In genomic region chr20:51120438-51120837, GRCh38 we compare ENCODE assay signal across 16 cellular contexts.
DNase-seq lines count a peak whose midpoint lies in the region; FAIRE-seq and TF ChIP-seq lines count a peak whose summit lies in the region.
"Had no signal": no experiment of that assay in that cellular context is flagged by ENCODE, and none has a peak within 500 bp of the region (broad histone marks: within the 10 kb centered on the region; RNA-seq: fewer than 3 reads in every experiment).

No MANE protein-coding gene starts in this region.

- H4K12ac ChIP-seq in trophoblast cell (ENCODE audit: low read depth, low read length), result no peak overlapping the region

- H3K23me2 ChIP-seq in H1 (ENCODE audit: low read depth, low read length), result no peaks in the 10 kb centered on the region

- H3K79me1 ChIP-seq in H1 (ENCODE audit: low read depth, low read length) (no peaks in the 10 kb centered on the region), trophoblast cell (ENCODE audit: low read length) (no peaks in the 10 kb centered on the region)

- H3K9me3 Mint-ChIP-seq in MCF 10A (ENCODE audit: unreplicated experiment), result no peaks in the 10 kb centered on the region
- H3K9me3 Mint-ChIP-seq: CD4-positive, alpha-beta memory T cell had no signal

- H4K91ac ChIP-seq in H1 (replicated peaks; ENCODE audit: insufficient read length, low read length) (no peak overlapping the region), trophoblast cell (ENCODE audit: low read depth, low read length) (no peak overlapping the region)

- POLR2A ChIA-PET in MCF 10A (lab: Yijun Ruan, JAX), result no interaction called here
- POLR2A ChIA-PET in H1 (lab: Charles Lee; ENCODE audit: partially characterized antibody), result no interaction called here

- H3K23ac ChIP-seq in H1 (ENCODE audit: insufficient read length) (no peak overlapping the region), trophoblast cell (ENCODE audit: low read length) (no peak overlapping the region)

- H4K8ac ChIP-seq in H1 (ENCODE audit: extremely low read depth, insufficient read depth, low read length) (no peak overlapping the region), trophoblast cell (ENCODE audit: low read depth, low read length) (no peak overlapping the region)

- H4K5ac ChIP-seq in H1 (ENCODE audit: insufficient read length, low read depth, low read length), result no peak overlapping the region

- H3K4me1 ChIP-seq in mammary epithelial cell (ENCODE audit: insufficient read depth, low read length) (peaks cover 7% of the 10 kb centered on the region), H1 (replicated peaks in 1 of 4; ENCODE audit: control insufficient read depth in 3 of 4, insufficient read depth in 4 of 4, low read length in 3 of 4) (peaks cover 0 to 14% (median 6%) of the 10 kb centered on the region in 4 experiments; a peak in 6 of 7 replicates), trophoblast cell (ENCODE audit: control insufficient read depth in 1 of 2, insufficient read depth in 2 of 2, low read length in 2 of 2) (peaks cover 2 to 5% of the 10 kb centered on the region in 2 experiments), uterus (no peaks in the 10 kb centered on the region), esophagus squamous epithelium (peaks cover 11 to 68% (median 19%) of the 10 kb centered on the region in 3 donors)
- H3K4me1 ChIP-seq: HAP-1 had no signal

- TF ChIP-seq POLR2A in H1 (IDR thresholded peaks at IDR 0.05; ENCODE audit: control extremely low read depth in 1 of 2, low read depth in 2 of 2, low read length in 2 of 2) (no peak), uterus (IDR thresholded peaks at IDR 0.05) (no peak), esophagus squamous epithelium (IDR thresholded peaks at IDR 0.05) (no peak)

- intact Hi-C loops in MCF 10A (cut with micrococcal nuclease), result no loop called here
- intact Hi-C loops in mammary epithelial cell (cut with micrococcal nuclease), result loop anchor here (5.0 kb wide), 1 partner anchor 98 kb away; the partner anchor contains the start of gene KCNG1
- intact Hi-C loops in uterus (cut with DNase I; ENCODE audit: low total_unique reads), result no loop called here
- intact Hi-C loops in esophagus squamous epithelium (cut with DNase I), result no loop called here

- CTCF ChIA-PET in MCF 10A (lab: Yijun Ruan, JAX), result interaction anchor here (1.2 to 1.7 kb wide), 3 partner anchors 10 to 186 kb away, joined by 3 to 4 read pairs (median 4); no protein-coding TSS in a partner anchor
- CTCF ChIA-PET in mammary epithelial cell (lab: Charles Lee; ENCODE audit: low non-redundant PET), result no interaction called here
- CTCF ChIA-PET in H1 (lab: Charles Lee; ENCODE audit: partially characterized antibody), result interaction anchor here (1.1 kb wide), 1 partner anchor 78 kb away, joined by 3 read pairs; no protein-coding TSS in a partner anchor

- H3K36me3 Mint-ChIP-seq in MCF 10A (ENCODE audit: insufficient read depth, unreplicated experiment), result no peaks in the 10 kb centered on the region
- H3K36me3 Mint-ChIP-seq: CD4-positive, alpha-beta memory T cell had no signal

- peak overlapping the region; percentile 77 for H3K27ac Mint-ChIP-seq in MCF 10A (ENCODE audit: low read depth, unreplicated experiment)
- H3K27ac Mint-ChIP-seq: CD4-positive, alpha-beta memory T cell had no signal

- H3K79me2 ChIP-seq in mammary epithelial cell (ENCODE audit: insufficient read depth, low read length) (no peaks in the 10 kb centered on the region), H1 (ENCODE audit: control insufficient read depth in 1 of 2, insufficient read depth in 2 of 2, low read length in 2 of 2) (no peaks in the 10 kb centered on the region), trophoblast cell (ENCODE audit: control insufficient read depth, insufficient read depth, low read length, poor library complexity) (no peaks in the 10 kb centered on the region)

- H3K4me3 Mint-ChIP-seq in MCF 10A (ENCODE audit: unreplicated experiment), result no peak overlapping the region
- H3K4me3 Mint-ChIP-seq: CD4-positive, alpha-beta memory T cell had no signal

- H3K27ac ChIP-seq in mammary epithelial cell (ENCODE audit: insufficient read depth, low read depth, low read length) (no peak overlapping the region), H1 (ENCODE audit: low read depth, low read length) (no peak overlapping the region), trophoblast cell (ENCODE audit: low read depth, low read length) (no peak overlapping the region), uterus (peak overlapping the region; percentile 36 to 70), esophagus squamous epithelium (no peak overlapping the region)

- dilution Hi-C loops in mammary epithelial cell (cut with HindIII; ENCODE audit: low sequenced_read_pairs), result no loop called here

- no peak overlapping the region for H3K56ac ChIP-seq in H1 (replicated peaks; ENCODE audit: insufficient read length, low read depth, low read length)

- no peaks in the 10 kb centered on the region for H3K36me3 ChIP-seq in mammary epithelial cell (ENCODE audit: insufficient read depth, low read length)
- H3K36me3 ChIP-seq in H1 (ENCODE audit: control insufficient read depth in 2 of 4, insufficient read depth in 4 of 4, low read length in 3 of 4), result no peaks in the 10 kb centered on the region
- no peaks in the 10 kb centered on the region for H3K36me3 ChIP-seq in trophoblast cell (ENCODE audit: control insufficient read depth in 1 of 2, insufficient read depth in 2 of 2, low read length in 2 of 2)
- no peaks in the 10 kb centered on the region for H3K36me3 ChIP-seq in uterus
- H3K36me3 ChIP-seq in esophagus squamous epithelium, result no peaks in the 10 kb centered on the region
- H3K36me3 ChIP-seq: HAP-1 had no signal

- H2BK120ac ChIP-seq in H1 (replicated peaks; ENCODE audit: low read depth, low read length) (no peak overlapping the region), trophoblast cell (ENCODE audit: insufficient read depth, low read length, poor library complexity) (no peak overlapping the region)

- H3K18ac ChIP-seq in H1 (ENCODE audit: extremely low read depth, low read length) (no peak overlapping the region), trophoblast cell (ENCODE audit: low read length) (no peak overlapping the region)

- DNase-seq in MCF 10A (ENCODE audit: unreplicated experiment) (no peak), mammary epithelial cell (no peak), H1 (ENCODE audit: low read depth in 1 of 2, low spot score in 2 of 2) (no peak), trophoblast cell (no peak), uterus (no peak), esophagus squamous epithelium (lab: John Stamatoyannopoulos, UW) (no peak), HPDE6-E6E7 (ENCODE audit: extremely low spot score) (no peak), SW480 (ENCODE audit: low spot score) (no peak)
- DNase-seq: AML-193; C1 segment of cervical spinal cord; CD4-positive, alpha-beta memory T cell; DMS79; GOT3 had no signal

- FAIRE-seq in H1 (lab: Jason Lieb, UNC), result no peak
- FAIRE-seq: GM12878, GM18507 had no signal

- H2BK12ac ChIP-seq in H1 (ENCODE audit: low read depth, low read length) (no peak overlapping the region), trophoblast cell (ENCODE audit: low read length) (no peak overlapping the region)

- 59% methylated on average over 3 of the region's 3 CpGs for WGBS in mammary epithelial cell (ENCODE audit: low coverage, missing lambda C conversion rate)
- whole genome bisulfite sequencing in H1 (ENCODE audit: extremely low coverage in 1 of 2, insufficient coverage in 1 of 2, insufficient read length in 1 of 2, insufficient replicate concordance in 2 of 2, low coverage in 1 of 2, low lambda C conversion rate in 2 of 2, missing lambda C conversion rate in 1 of 2), 2 experiments, result 89% methylated on average over 3 of the region's 3 CpGs; no CpG with 5 or more reads in 1 of the 2 experiments
- WGBS in trophoblast cell (ENCODE audit: extremely low coverage, insufficient coverage, insufficient read length), result no CpG with 5 or more reads among the region's 3 CpGs
- 62 to 71% methylated on average over 3 of the region's 3 CpGs for WGBS in esophagus squamous epithelium, 2 donors

- in situ Hi-C loops in mammary epithelial cell (cut with MboI; ENCODE audit: low sequenced_read_pairs in 2 of 2), result no loop called here

- TF ChIP-seq RAD21 in H1 (IDR thresholded peaks at IDR 0.05 in 1 of 2, conservative IDR thresholded peaks at IDR 0.05 in 1 of 2; ENCODE audit: low read depth in 2 of 2, low read length in 2 of 2), result no peak

- H3K27me3 ChIP-seq in mammary epithelial cell (ENCODE audit: insufficient read depth, low read length), result no peaks in the 10 kb centered on the region
- H3K27me3 ChIP-seq in H1 (replicated peaks in 1 of 4; ENCODE audit: control insufficient read depth in 3 of 4, extremely low read depth in 1 of 4, insufficient read depth in 3 of 4, low read length in 3 of 4), result no peaks in the 10 kb centered on the region
- H3K27me3 ChIP-seq in trophoblast cell (ENCODE audit: insufficient read depth, low read length), result no peaks in the 10 kb centered on the region
- no peaks in the 10 kb centered on the region for H3K27me3 ChIP-seq in uterus
- peaks cover 0 to 6% (median 0%) of the 10 kb centered on the region in 4 donors for H3K27me3 ChIP-seq in esophagus squamous epithelium

- H3K9ac ChIP-seq in mammary epithelial cell (ENCODE audit: insufficient read depth, low read length), result no peak overlapping the region
- no peak overlapping the region for H3K9ac ChIP-seq in H1 (replicated peaks in 1 of 4; ENCODE audit: extremely low read depth in 1 of 4, low read depth in 3 of 4, low read length in 3 of 4)
- H3K9ac ChIP-seq in trophoblast cell (ENCODE audit: low read length), result no peak overlapping the region

- H2AFZ ChIP-seq in mammary epithelial cell (ENCODE audit: low read depth, low read length) (no peak overlapping the region), H1 (ENCODE audit: low read length) (no peak overlapping the region), trophoblast cell (ENCODE audit: insufficient read depth, low read length, poor library complexity) (no peak overlapping the region)

- H2BK5ac ChIP-seq in H1 (ENCODE audit: low read depth, low read length) (no peak overlapping the region), trophoblast cell (ENCODE audit: low read depth, low read length, poor library complexity) (no peak overlapping the region)

- H3K4me3 ChIP-seq in mammary epithelial cell (replicated peaks in 1 of 3; ENCODE audit: insufficient read depth in 1 of 3, low read depth in 2 of 3, low read length in 3 of 3) (no peak overlapping the region), H1 (ENCODE audit: extremely low read depth in 1 of 4, insufficient read depth in 2 of 4, low read depth in 3 of 4, low read length in 4 of 4) (no peak overlapping the region), trophoblast cell (ENCODE audit: low read depth, low read length) (peak overlapping the region; percentile 5), uterus (no peak overlapping the region), esophagus squamous epithelium (no peak overlapping the region)
- H3K4me3 ChIP-seq: GM12878, HAP-1 had no signal

- H3K4me2 ChIP-seq in mammary epithelial cell (ENCODE audit: insufficient read depth, low read depth, low read length) (no peak overlapping the region), H1 (ENCODE audit: insufficient read depth in 1 of 2, low read depth in 2 of 2, low read length in 2 of 2) (no peak overlapping the region), trophoblast cell (ENCODE audit: low read length) (no peak overlapping the region)

- H3K14ac ChIP-seq in H1 (ENCODE audit: insufficient read length) (no peak overlapping the region), trophoblast cell (ENCODE audit: low read length) (no peak overlapping the region)

- no peaks in the 10 kb centered on the region for H3K27me3 Mint-ChIP-seq in MCF 10A (ENCODE audit: insufficient read depth, unreplicated experiment)

- H2BK15ac ChIP-seq in H1 (ENCODE audit: low read length), result no peak overlapping the region

- peaks cover 28% of the 10 kb centered on the region for H3K4me1 Mint-ChIP-seq in MCF 10A (ENCODE audit: insufficient read depth, unreplicated experiment)

- H2AK5ac ChIP-seq in H1 (ENCODE audit: low read depth, low read length) (no peak overlapping the region), trophoblast cell (ENCODE audit: low read length) (no peak overlapping the region)

- H3K9me3 ChIP-seq in mammary epithelial cell (replicated peaks; ENCODE audit: insufficient read depth, low read length) (no peaks in the 10 kb centered on the region), H1 (ENCODE audit: insufficient read depth in 2 of 2, low read depth in 1 of 2, low read length in 1 of 2) (no peaks in the 10 kb centered on the region), trophoblast cell (ENCODE audit: insufficient read depth, low read depth, low read length) (peaks cover 3% of the 10 kb centered on the region), uterus (no peaks in the 10 kb centered on the region), esophagus squamous epithelium (no peaks in the 10 kb centered on the region)
- H3K9me3 ChIP-seq: HAP-1 had no signal

- no TSS peak for BruUV-seq in MCF 10A (replicated peaks; lab: Mats Ljungman, UMichigan)
- no TSS peak for BruUV-seq in mammary epithelial cell (replicated peaks; lab: Mats Ljungman, UMichigan)

- no peak for TF ChIP-seq EP300 in H1 (IDR thresholded peaks at IDR 0.05; ENCODE audit: borderline replicate concordance in 1 of 2, low read depth in 2 of 2, low read length in 2 of 2)

- no peak overlapping the region for H3K4ac ChIP-seq in H1 (replicated peaks; ENCODE audit: insufficient read length, low read depth, low read length)
- H3K4ac ChIP-seq in trophoblast cell (ENCODE audit: low read depth, low read length), result no peak overlapping the region

- H4K20me1 ChIP-seq in mammary epithelial cell (ENCODE audit: insufficient read depth, low read length) (no peaks in the 10 kb centered on the region), H1 (replicated peaks in 1 of 2; ENCODE audit: control insufficient read depth in 1 of 2, insufficient read depth in 2 of 2, low read length in 2 of 2) (no peaks in the 10 kb centered on the region)

- no peak overlapping the region for H2BK20ac ChIP-seq in H1 (ENCODE audit: low read length)

- no peak for TF ChIP-seq CTCF in MCF 10A (IDR thresholded peaks at IDR 0.05; ENCODE audit: unreplicated experiment)
- no peak for TF ChIP-seq CTCF in mammary epithelial cell (conservative IDR thresholded peaks at IDR 0.05 in 1 of 2, IDR thresholded peaks at IDR 0.05 in 1 of 2; ENCODE audit: extremely low read depth in 1 of 2, insufficient read depth in 1 of 2, low read depth in 1 of 2, low read length in 2 of 2)
- no peak for TF ChIP-seq CTCF in H1 (IDR thresholded peaks at IDR 0.05; ENCODE audit: control extremely low read depth in 1 of 3, insufficient read depth in 1 of 3, low read depth in 1 of 3, low read length in 3 of 3)
- no peak for TF ChIP-seq CTCF in uterus (IDR thresholded peaks at IDR 0.05)
- no peak for TF ChIP-seq CTCF in esophagus squamous epithelium (IDR thresholded peaks at IDR 0.05)

Comparison
In these comparisons a context has a peak if more than half of its experiments do, and no peak if none do; other contexts are left out.
1. H3K27ac ChIP-seq: peak in uterus (2 of 2); none in mammary epithelial cell (single experiment), H1 (single experiment), trophoblast cell (single experiment) and esophagus squamous epithelium (0 of 4).